2 cellular contexts compared by ENCODE assay signal in genomic region chr4:8597319-8597718, GRCh38.
A peak's percentile ranks its signal among the peaks of the same experiment; 100 is the strongest.
TF ChIP-seq lines count a peak whose summit lies in the region.

No MANE protein-coding gene starts in this region.

TF ChIP-seq in HEK293, 187 proteins besides CTCF, POLR2A, EP300 and RAD21 (continued from another document):
- TF ChIP-seq, protein P1, sequence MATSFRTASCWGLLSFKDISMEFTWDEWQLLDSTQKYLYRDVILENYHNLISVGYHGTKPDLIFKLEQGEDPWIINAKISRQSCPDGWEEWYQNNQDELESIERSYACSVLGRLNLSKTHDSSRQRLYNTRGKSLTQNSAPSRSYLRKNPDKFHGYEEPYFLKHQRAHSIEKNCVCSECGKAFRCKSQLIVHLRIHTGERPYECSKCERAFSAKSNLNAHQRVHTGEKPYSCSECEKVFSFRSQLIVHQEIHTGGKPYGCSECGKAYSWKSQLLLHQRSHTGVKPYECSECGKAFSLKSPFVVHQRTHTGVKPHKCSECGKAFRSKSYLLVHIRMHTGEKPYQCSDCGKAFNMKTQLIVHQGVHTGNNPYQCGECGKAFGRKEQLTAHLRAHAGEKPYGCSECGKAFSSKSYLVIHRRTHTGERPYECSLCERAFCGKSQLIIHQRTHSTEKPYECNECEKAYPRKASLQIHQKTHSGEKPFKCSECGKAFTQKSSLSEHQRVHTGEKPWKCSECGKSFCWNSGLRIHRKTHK (tag by site-specific recombination; IDR thresholded peaks at IDR 0.05) = no peak
- no peak for TF ChIP-seq ZNF335 (tag by site-specific recombination; conservative IDR thresholded peaks at IDR 0.05)
- TF ChIP-seq, protein P2, sequence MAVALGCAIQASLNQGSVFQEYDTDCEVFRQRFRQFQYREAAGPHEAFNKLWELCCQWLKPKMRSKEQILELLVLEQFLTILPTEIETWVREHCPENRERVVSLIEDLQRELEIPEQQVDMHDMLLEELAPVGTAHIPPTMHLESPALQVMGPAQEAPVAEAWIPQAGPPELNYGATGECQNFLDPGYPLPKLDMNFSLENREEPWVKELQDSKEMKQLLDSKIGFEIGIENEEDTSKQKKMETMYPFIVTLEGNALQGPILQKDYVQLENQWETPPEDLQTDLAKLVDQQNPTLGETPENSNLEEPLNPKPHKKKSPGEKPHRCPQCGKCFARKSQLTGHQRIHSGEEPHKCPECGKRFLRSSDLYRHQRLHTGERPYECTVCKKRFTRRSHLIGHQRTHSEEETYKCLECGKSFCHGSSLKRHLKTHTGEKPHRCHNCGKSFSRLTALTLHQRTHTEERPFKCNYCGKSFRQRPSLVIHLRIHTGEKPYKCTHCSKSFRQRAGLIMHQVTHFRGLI (tag by site-specific recombination; IDR thresholded peaks at IDR 0.05) = no peak
- no peak for TF ChIP-seq ZFP41 (tag by site-specific recombination; IDR thresholded peaks at IDR 0.05; ENCODE audit: borderline replicate concordance)
- TF ChIP-seq GLIS1 (tag by site-specific recombination; IDR thresholded peaks at IDR 0.05) = no peak
- TF ChIP-seq EGR2 (tag by site-specific recombination; IDR thresholded peaks at IDR 0.05; ENCODE audit: low read depth) = 0 out of 2 replicates have a peak, but pooled peaks have one; percentile 7
- TF ChIP-seq ZNF366 (tag by site-specific recombination; conservative IDR thresholded peaks at IDR 0.05) = no peak
TF ChIP-seq in HEK293: peak in this region for 1.

TF ChIP-seq in SK-N-SH, 30 proteins besides CTCF, POLR2A, EP300 and RAD21 (continued from another document):
- peak; percentile 50; the same call in 1 of the 2 replicates for TF ChIP-seq USF2 (IDR thresholded peaks at IDR 0.05; ENCODE audit: borderline replicate concordance, low read depth, low read length)
TF ChIP-seq in SK-N-SH: peak in this region for 4.
